In genomic region chr17:51229889-51230288, GRCh38 we compare ENCODE assay signal across 20 cellular contexts.
"Had no signal": no experiment of that assay in that cellular context is flagged by ENCODE, and none has a peak within 500 bp of the region (broad histone marks: within the 10 kb centered on the region; RNA-seq: fewer than 3 reads in every experiment).

No MANE protein-coding gene starts in this region.

- H3K9me3 Mint-ChIP-seq: naive thymus-derived CD4-positive, alpha-beta T cell had no signal

- H3K27ac ChIP-seq: body of pancreas, coronary artery, left lung, parathyroid adenoma, upper lobe of left lung, VCaP had no signal

- H3K27me3 Mint-ChIP-seq: activated naive CD8-positive, alpha-beta T cell; naive thymus-derived CD4-positive, alpha-beta T cell had no signal

- H3K36me3 ChIP-seq: left lung, upper lobe of left lung had no signal

- ATAC-seq: body of pancreas; left lung; naive thymus-derived CD4-positive, alpha-beta T cell; stimulated activated naive CD8-positive, alpha-beta T cell treated with anti-CD3 and anti-CD28 coated beads, Interleukin-15, Interleukin-2, amounts not matched to agents 100 U/mL and 50 U/mL, for 24 hours had no signal

- H3K27me3 ChIP-seq: body of pancreas, left lung, upper lobe of left lung had no signal

- H3K9me3 ChIP-seq: body of pancreas, left lung, upper lobe of left lung had no signal

- H3K4me3 Mint-ChIP-seq: activated naive CD8-positive, alpha-beta T cell; naive thymus-derived CD4-positive, alpha-beta T cell had no signal

- DNase-seq: activated CD4-positive, alpha-beta T cell treated with anti-CD3 and anti-CD28 coated beads for 4 hours; activated gamma-delta T cell treated with Interleukin-2 at 50 U/mL for 16 hours; amniotic stem cell; body of pancreas; caudate nucleus; effector CD4-positive, alpha-beta T cell; hypothalamus; kidney; left lung; mammary epithelial cell; naive thymus-derived CD4-positive, alpha-beta T cell; stimulated activated CD4-positive, alpha-beta T cell treated with anti-CD3 and anti-CD28 coated beads, Interleukin-2, amount 100 ng/mL, for 48 hours; stimulated activated naive CD8-positive, alpha-beta T cell treated with anti-CD3 and anti-CD28 coated beads, Interleukin-15, Interleukin-2, amounts not matched to agents 100 U/mL and 50 U/mL, for 24 hours; T-helper 1 cell; T1000; upper lobe of left lung had no signal

- H3K4me3 ChIP-seq: body of pancreas, coronary artery, left lung, upper lobe of left lung had no signal
